ENCODE assay signal across 23 cellular contexts in genomic region chr2:240963376-240964220, GRCh38. TPM values are rescaled to one million over a fixed set of nuclear protein-coding genes. Genes with fewer than 3 reads are reported as not detected.
DNase-seq lines count a peak whose midpoint lies in the region; ATAC-seq and TF ChIP-seq lines count a peak whose summit lies in the region.
"Had no signal": no experiment of that assay in that cellular context is flagged by ENCODE, and none has a peak within 500 bp of the region (broad histone marks: within the 10 kb centered on the region; RNA-seq: fewer than 3 reads in every experiment).

No MANE protein-coding gene starts in this region.

- intact Hi-C loops in lower leg skin (cut with DNase I; ENCODE audit: low total_unique reads) = no loop called here

- H3K36me3 ChIP-seq in RWPE2 (ENCODE audit: low read depth) = no peaks in the 10 kb centered on the region
- H3K36me3 ChIP-seq: prostate gland had no signal

- no peak overlapping the region for H3K4me3 Mint-ChIP-seq in T-helper 2 cell treated with Interferon-gamma antibody and Interleukin-4, amounts not matched to agents 5 μg/mL and 100 μg/mL, for 36 hours
- H3K4me3 Mint-ChIP-seq: stimulated activated memory B cell treated with anti-CD40 and anti-IgM and Interleukin-4, amounts not matched to agents 10 μg/mL and 1 μg/mL and 100 μg/mL, for 72 hours had no signal

- WGBS in lower leg skin, 2 donors = 94 to 95% methylated on average over 28 to 29 of the region's 29 CpGs

- no peak for DNase-seq in T-helper 2 cell treated with Interferon-gamma antibody and Interleukin-4, amounts not matched to agents 5 μg/mL and 100 μg/mL, for 36 hours (ENCODE audit: low spot score)
- DNase-seq in T-helper 2 cell (no peak), RWPE2 (ENCODE audit: low spot score) (peak; percentile 45), lower leg skin (ENCODE audit: low spot score in 2 of 2) (peak; percentile 8 to 84), foreskin keratinocyte (no peak), NCI-H748 (lab: John Stamatoyannopoulos, UW; ENCODE audit: unreplicated experiment) (no peak), DMS53 treated with DMSO at 0.1 percent for 48 hours (lab: John Stamatoyannopoulos, UW; ENCODE audit: unreplicated experiment) (no peak)
- DNase-seq: amniotic stem cell; cerebellar nuclear complex; hippocampal formation; NCI-H1048; NCI-H2081 treated with DMSO at 0.1 percent for 48 hours; NCI-H748 treated with DMSO at 0.1 percent for 48 hours; PC-9; stimulated activated CD4-positive, alpha-beta T cell treated with anti-CD3 and anti-CD28 coated beads, Interleukin-12 subunit alpha, Interleukin-12 subunit beta, amount 100 ng/mL, for 4 hours; trophoblast cell had no signal

- no peaks in the 10 kb centered on the region for H3K36me3 Mint-ChIP-seq in T-helper 2 cell treated with Interferon-gamma antibody and Interleukin-4, amounts not matched to agents 5 μg/mL and 100 μg/mL, for 36 hours (ENCODE audit: low read depth)
- H3K36me3 Mint-ChIP-seq: stimulated activated memory B cell treated with anti-CD40 and anti-IgM and Interleukin-4, amounts not matched to agents 10 μg/mL and 1 μg/mL and 100 μg/mL, for 72 hours had no signal

- H3K9me3 ChIP-seq in RWPE2 (ENCODE audit: severe bottlenecking) = no peaks in the 10 kb centered on the region
- H3K9me3 ChIP-seq: prostate gland had no signal

- H3K27me3 Mint-ChIP-seq in T-helper 2 cell treated with Interferon-gamma antibody and Interleukin-4, amounts not matched to agents 5 μg/mL and 100 μg/mL, for 36 hours (ENCODE audit: low read depth) = no peaks in the 10 kb centered on the region

- no peaks in the 10 kb centered on the region for H3K27me3 ChIP-seq in RWPE2 (ENCODE audit: insufficient read depth, poor library complexity, severe bottlenecking)
- H3K27me3 ChIP-seq in foreskin keratinocyte = no peaks in the 10 kb centered on the region

- no peak overlapping the region for H3K4me3 ChIP-seq in RWPE2 (ENCODE audit: severe bottlenecking)
- H3K4me3 ChIP-seq in lower leg skin (ENCODE audit: low read depth, poor library complexity, severe bottlenecking) = no peak overlapping the region
- no peak overlapping the region for H3K4me3 ChIP-seq in skin epidermis
- H3K4me3 ChIP-seq: PC-9, prostate gland, SK-N-MC had no signal

- ATAC-seq in RWPE2 (ENCODE audit: low read depth) (no peak), foreskin keratinocyte (no peak)
- ATAC-seq: stimulated activated memory B cell treated with anti-CD40 and anti-IgM and Interleukin-4, amounts not matched to agents 10 μg/mL and 1 μg/mL and 100 μg/mL, for 72 hours had no signal

- H3K9me3 Mint-ChIP-seq in T-helper 2 cell treated with Interferon-gamma antibody and Interleukin-4, amounts not matched to agents 5 μg/mL and 100 μg/mL, for 36 hours = no peaks in the 10 kb centered on the region
- H3K9me3 Mint-ChIP-seq: activated T-helper 2 cell treated with anti-CD3 and anti-CD28 coated beads, Interferon-gamma antibody, Interleukin-2, Interleukin-4, amounts not matched to agents 10 μg/mL and 5 μg/mL and 100 μg/mL, durations not matched to agents 14 hours and 24 hours and 36 hours; stimulated activated memory B cell treated with anti-CD40 and anti-IgM and Interleukin-4, amounts not matched to agents 10 μg/mL and 1 μg/mL and 100 μg/mL, for 72 hours had no signal

- no peak for TF ChIP-seq CTCF in RWPE2 (IDR thresholded peaks at IDR 0.05; ENCODE audit: poor library complexity, severe bottlenecking)
- TF ChIP-seq CTCF in lower leg skin (IDR thresholded peaks at IDR 0.05) = no peak
- TF ChIP-seq CTCF in foreskin keratinocyte (conservative IDR thresholded peaks at IDR 0.05) = no peak

- H3K27ac Mint-ChIP-seq in T-helper 2 cell treated with Interferon-gamma antibody and Interleukin-4, amounts not matched to agents 5 μg/mL and 100 μg/mL, for 36 hours = peak overlapping the region; percentile 31
- H3K27ac Mint-ChIP-seq: activated T-helper 2 cell treated with anti-CD3 and anti-CD28 coated beads, Interferon-gamma antibody, Interleukin-2, Interleukin-4, amounts not matched to agents 10 μg/mL and 5 μg/mL and 100 μg/mL, durations not matched to agents 14 hours and 24 hours and 36 hours; stimulated activated memory B cell treated with anti-CD40 and anti-IgM and Interleukin-4, amounts not matched to agents 10 μg/mL and 1 μg/mL and 100 μg/mL, for 72 hours had no signal

- H3K4me1 ChIP-seq in RWPE2 (ENCODE audit: insufficient read depth, poor library complexity, severe bottlenecking) = no peaks in the 10 kb centered on the region
- H3K4me1 ChIP-seq in foreskin keratinocyte = no peaks in the 10 kb centered on the region

- TF ChIP-seq POLR2A in lower leg skin (IDR thresholded peaks at IDR 0.05) = no peak

- H3K27ac ChIP-seq in RWPE2 (ENCODE audit: poor library complexity, severe bottlenecking) = no peak overlapping the region
- H3K27ac ChIP-seq in skin epidermis = peak overlapping the region in 11 of 21 experiments; percentile 40 to 85 (median 77)
- H3K27ac ChIP-seq in foreskin keratinocyte = no peak overlapping the region
- H3K27ac ChIP-seq: KMS-11, PC-9, prostate gland had no signal

- no peaks in the 10 kb centered on the region for H3K4me1 Mint-ChIP-seq in T-helper 2 cell treated with Interferon-gamma antibody and Interleukin-4, amounts not matched to agents 5 μg/mL and 100 μg/mL, for 36 hours (ENCODE audit: low read depth)
- H3K4me1 Mint-ChIP-seq: stimulated activated memory B cell treated with anti-CD40 and anti-IgM and Interleukin-4, amounts not matched to agents 10 μg/mL and 1 μg/mL and 100 μg/mL, for 72 hours had no signal

RNA-seq across cellular contexts. Expression of gene SNED1, which starts 34.8 kb away (rescaled TPM):
- total RNA-seq in lower leg skin (10 to 100 TPM in 3 of 4 donors, 1 to 10 TPM in 1; 9.0 to 18.4 (median 17.1) TPM), foreskin keratinocyte (not detected in 2 replicates)
- not detected in 2 replicates for polyA plus RNA-seq in foreskin keratinocyte

RNA-seq across cellular contexts. Expression of gene CROCC2, which starts 57.5 kb away (rescaled TPM):
- total RNA-seq in lower leg skin = under 1 TPM in 1 of 4 donors, not detected in 3; 0.10 TPM
- not detected in 2 replicates for total RNA-seq in foreskin keratinocyte
- not detected in 2 replicates for polyA plus RNA-seq in foreskin keratinocyte
- total RNA-seq: A172; activated T-helper 2 cell treated with anti-CD3 and anti-CD28 coated beads, Interferon-gamma antibody, Interleukin-2, Interleukin-4, amounts not matched to agents 10 μg/mL and 5 μg/mL and 100 μg/mL, durations not matched to agents 14 hours and 24 hours and 36 hours; PC-9 had no signal

Comparison
In these comparisons a context has a peak if more than half of its experiments do, and no peak if none do; other contexts are left out.
1. DNase-seq: peak in RWPE2 (single experiment) and lower leg skin (2 of 2); none in T-helper 2 cell treated with Interferon-gamma antibody and Interleukin-4, amounts not matched to agents 5 μg/mL and 100 μg/mL, for 36 hours (single experiment), T-helper 2 cell (0 of 5), foreskin keratinocyte (0 of 2), NCI-H748 (single experiment) and DMS53 treated with DMSO at 0.1 percent for 48 hours (single experiment).
2. H3K27ac ChIP-seq: peak in skin epidermis (11 of 21); none in RWPE2 (single experiment) and foreskin keratinocyte (single experiment).